ENCODE assay signal across 9 cellular contexts in genomic region chr22:31748490-31748889, GRCh38. TPM values are rescaled to one million over a fixed set of nuclear protein-coding genes. Genes with fewer than 3 reads are reported as not detected.
DNase-seq lines count a peak whose midpoint lies in the region; ATAC-seq and TF ChIP-seq lines count a peak whose summit lies in the region.
"Had no signal": no experiment of that assay in that cellular context is flagged by ENCODE, and none has a peak within 500 bp of the region (broad histone marks: within the 10 kb centered on the region; RNA-seq: fewer than 3 reads in every experiment).

No MANE protein-coding gene starts in this region.

- H3K4me3 ChIP-seq in SK-N-SH (ENCODE audit: low read depth in 2 of 2, low read length in 1 of 2) (peak overlapping the region; percentile 84 to 86), RWPE2 (ENCODE audit: severe bottlenecking) (peak overlapping the region; percentile 86), fibroblast of pulmonary artery (replicated peaks; ENCODE audit: low read depth, low read length) (peak overlapping the region; percentile 92), skin epidermis (peak overlapping the region in 5 of 7 experiments; percentile 60 to 97 (median 88))

- CTCF ChIA-PET in SK-N-SH (lab: Yijun Ruan, JAX), result interaction anchor here (0.7 to 3.0 kb wide), 4 partner anchors 41 to 295 kb away, joined by 3 to 10 read pairs (median 5); partner anchors contain the start of gene PISD

- H3K4me2 ChIP-seq in SK-N-SH, result peak overlapping the region; percentile 82

- POLR2A ChIA-PET in SK-N-SH (lab: Yijun Ruan, JAX), result no interaction called here

- no peak for TF ChIP-seq RAD21 in SK-N-SH (IDR thresholded peaks at IDR 0.05; ENCODE audit: low read length)

- peak overlapping the region; percentile 94; the same call in 1 of the 2 replicates for H3K9ac ChIP-seq in SK-N-SH

- H3K27ac ChIP-seq in SK-N-SH (ENCODE audit: low read depth in 2 of 2, low read length in 1 of 2) (peak overlapping the region; percentile 4 to 11; a peak in 2 of 4 replicates), RWPE2 (ENCODE audit: poor library complexity, severe bottlenecking) (peak overlapping the region; percentile 68), skin epidermis (peak overlapping the region in 8 of 21 experiments; percentile 90 to 99 (median 96))

- H3F3A ChIP-seq in SK-N-SH (replicated peaks; ENCODE audit: insufficient read depth), result peaks cover 13% of the 10 kb centered on the region

- no peaks in the 10 kb centered on the region for H3K9me2 ChIP-seq in SK-N-SH

- H3K9me3 ChIP-seq in SK-N-SH (no peaks in the 10 kb centered on the region), RWPE2 (ENCODE audit: severe bottlenecking) (no peaks in the 10 kb centered on the region)

- TF ChIP-seq EP300 in SK-N-SH (IDR thresholded peaks at IDR 0.05; ENCODE audit: borderline replicate concordance in 1 of 2, low read depth in 1 of 2, low read length in 1 of 2), result no peak

- TF ChIP-seq CTCF in SK-N-SH (IDR thresholded peaks at IDR 0.05), result no peak
- TF ChIP-seq CTCF in RWPE2 (IDR thresholded peaks at IDR 0.05; ENCODE audit: poor library complexity, severe bottlenecking), result no peak
- no peak for TF ChIP-seq CTCF in fibroblast of pulmonary artery (IDR thresholded peaks at IDR 0.05; ENCODE audit: low read length, missing control alignments)

- H3K79me2 ChIP-seq in SK-N-SH (ENCODE audit: insufficient read depth), result peaks cover 61% of the 10 kb centered on the region

- WGBS in SK-N-SH (ENCODE audit: low lambda C conversion rate), result 34% methylated on average over 2 of the region's 2 CpGs

- H3K36me3 ChIP-seq in SK-N-SH (replicated peaks in 1 of 2; ENCODE audit: control insufficient read depth in 1 of 2, insufficient read depth in 2 of 2, low read length in 1 of 2), result peaks cover 0 to 5% of the 10 kb centered on the region in 2 experiments
- H3K36me3 ChIP-seq in RWPE2 (ENCODE audit: low read depth), result peaks cover 27% of the 10 kb centered on the region

- DNase-seq in SK-N-SH (no peak), RWPE2 (ENCODE audit: low spot score) (no peak), fibroblast of pulmonary artery (ENCODE audit: low read depth) (no peak), ecto neural progenitor cell (ENCODE audit: low spot score) (no peak), inferior parietal cortex (ENCODE audit: extremely low spot score) (no peak)
- DNase-seq: DMS 273 treated with DMSO at 0.1 percent for 48 hours had no signal

- peaks cover 12 to 23% of the 10 kb centered on the region in 2 experiments; a peak in 3 of 4 replicates for H3K4me1 ChIP-seq in SK-N-SH (ENCODE audit: control insufficient read depth in 1 of 2, insufficient read depth in 2 of 2, low read depth in 1 of 2, low read length in 1 of 2)
- H3K4me1 ChIP-seq in RWPE2 (ENCODE audit: insufficient read depth, poor library complexity, severe bottlenecking), result peaks cover 18% of the 10 kb centered on the region

- peaks cover 6% of the 10 kb centered on the region; the same call in 1 of the 2 replicates for H4K20me1 ChIP-seq in SK-N-SH (ENCODE audit: insufficient read depth)

- no peaks in the 10 kb centered on the region for H3K27me3 ChIP-seq in SK-N-SH (ENCODE audit: insufficient read depth)
- H3K27me3 ChIP-seq in RWPE2 (ENCODE audit: insufficient read depth, poor library complexity, severe bottlenecking), result no peaks in the 10 kb centered on the region

- no peak for ATAC-seq in SK-N-SH treated with all-trans-retinoic acid at 6 μM for 48 hours
- ATAC-seq in RWPE2 (ENCODE audit: low read depth), result no peak
- ATAC-seq in HG02884 (IDR thresholded peaks at IDR 0.05; ENCODE audit: unreplicated experiment), result no peak

- no peak overlapping the region for H2AFZ ChIP-seq in SK-N-SH (ENCODE audit: low read depth)

TF ChIP-seq in SK-N-SH, 30 proteins besides CTCF, POLR2A, EP300 and RAD21:
- TF ChIP-seq TCF12 (IDR thresholded peaks at IDR 0.05) (no peak), SIN3A (IDR thresholded peaks at IDR 0.05; ENCODE audit: borderline replicate concordance, low read depth, low read length) (no peak), YY1 (IDR thresholded peaks at IDR 0.05; ENCODE audit: low read depth) (no peak), NFIC (IDR thresholded peaks at IDR 0.05; ENCODE audit: borderline replicate concordance) (no peak)
- TF ChIP-seq, protein P1, sequence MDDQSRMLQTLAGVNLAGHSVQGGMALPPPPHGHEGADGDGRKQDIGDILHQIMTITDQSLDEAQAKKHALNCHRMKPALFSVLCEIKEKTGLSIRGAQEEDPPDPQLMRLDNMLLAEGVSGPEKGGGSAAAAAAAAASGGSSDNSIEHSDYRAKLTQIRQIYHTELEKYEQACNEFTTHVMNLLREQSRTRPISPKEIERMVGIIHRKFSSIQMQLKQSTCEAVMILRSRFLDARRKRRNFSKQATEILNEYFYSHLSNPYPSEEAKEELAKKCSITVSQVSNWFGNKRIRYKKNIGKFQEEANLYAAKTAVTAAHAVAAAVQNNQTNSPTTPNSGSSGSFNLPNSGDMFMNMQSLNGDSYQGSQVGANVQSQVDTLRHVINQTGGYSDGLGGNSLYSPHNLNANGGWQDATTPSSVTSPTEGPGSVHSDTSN (IDR thresholded peaks at IDR 0.05), result no peak

TF ChIP-seq in SK-N-SH treated with all-trans-retinoic acid at 6 μM for 48 hours, 23 proteins besides CTCF, POLR2A, EP300 and RAD21:
- TF ChIP-seq PPARA (CRISPR knock-in tag; IDR thresholded peaks at IDR 0.05; ENCODE audit: borderline replicate concordance), result no peak
- no peak for TF ChIP-seq ARNTL (CRISPR knock-in tag; IDR thresholded peaks at IDR 0.05; ENCODE audit: borderline replicate concordance, low read depth)
- no peak for TF ChIP-seq SNAI2 (CRISPR knock-in tag; IDR thresholded peaks at IDR 0.05)
- no peak for TF ChIP-seq GLIS3 (CRISPR knock-in tag; IDR thresholded peaks at IDR 0.05)

RNA-seq across cellular contexts. Expression of gene PRR14L, which starts 1.4 kb away (rescaled TPM):
- polyA plus RNA-seq in SK-N-SH (2012; rRNA removed), result 5.9 and 7.4 TPM in 2 replicates
- 6.0 and 6.5 TPM in 2 replicates for polyA plus RNA-seq in SK-N-SH (2012; cell fraction: cytosol; rRNA removed)
- 9.4 and 13.9 TPM in 2 replicates for polyA plus RNA-seq in SK-N-SH (2012; cell fraction: nucleus; rRNA removed)

RNA-seq across cellular contexts. Expression of gene DEPDC5, which starts 5.3 kb away (rescaled TPM):
- polyA plus RNA-seq in SK-N-SH (2012; rRNA removed), result 7.8 and 9.7 TPM in 2 replicates
- polyA plus RNA-seq in SK-N-SH (2012; cell fraction: cytosol; rRNA removed), result 5.2 and 5.6 TPM in 2 replicates
- polyA plus RNA-seq in SK-N-SH (2012; cell fraction: nucleus; rRNA removed), result 23.5 and 24.6 TPM in 2 replicates
